ENCODE assay signal across 14 cellular contexts in the genomic region with DNA sequence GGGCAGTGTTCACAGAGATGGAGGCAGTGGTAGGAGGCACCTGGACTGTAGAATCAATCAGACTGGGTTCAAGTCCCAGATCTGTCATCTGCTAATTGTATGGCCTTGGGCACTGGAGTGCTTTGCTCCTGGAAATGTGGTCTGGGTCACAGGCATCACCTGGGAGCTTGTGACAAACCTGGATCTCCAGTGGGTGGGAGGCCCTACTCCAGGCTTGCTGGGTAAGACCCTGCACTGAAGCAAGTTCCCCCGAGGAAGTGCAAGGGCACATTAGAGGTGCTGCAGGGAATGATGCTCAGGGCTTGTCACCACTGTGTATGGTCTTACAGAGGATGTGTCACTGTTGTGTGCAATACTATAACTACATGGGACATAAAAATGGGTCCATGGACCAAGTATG.
DNase-seq lines count a peak whose midpoint lies in the region; ATAC-seq and TF ChIP-seq lines count a peak whose summit lies in the region.
"Had no signal": no experiment of that assay in that cellular context is flagged by ENCODE, and none has a peak within 500 bp of the region (broad histone marks: within the 10 kb centered on the region; RNA-seq: fewer than 3 reads in every experiment).

No MANE protein-coding gene starts in this region.

- H3K27me3 Mint-ChIP-seq in activated CD8-positive, alpha-beta memory T cell treated with anti-CD3 and anti-CD28 coated beads, Interleukin-2, amount 10 ng/mL, durations not matched to agents 7 days and 5 days = no peaks in the 10 kb centered on the region
- H3K27me3 Mint-ChIP-seq in natural killer cell (ENCODE audit: low read depth in 2 of 2) = no peaks in the 10 kb centered on the region
- no peaks in the 10 kb centered on the region for H3K27me3 Mint-ChIP-seq in natural killer cell treated with Interleukin-12 subunit alpha and Interleukin-12 subunit beta and Interleukin-15 and Interleukin-18, amount 100 ng/mL, for 72 hours
- H3K27me3 Mint-ChIP-seq: CD4-positive, CD25-positive, alpha-beta regulatory T cell had no signal

- DNase-seq in activated CD8-positive, alpha-beta memory T cell treated with anti-CD3 and anti-CD28 coated beads for 24 hours = peak; percentile 48
- DNase-seq in activated CD8-positive, alpha-beta memory T cell treated with anti-CD3 and anti-CD28 coated beads, Interleukin-2, amount 10 ng/mL, durations not matched to agents 7 days and 5 days = no peak
- DNase-seq in natural killer cell (no peak), sciatic nerve (ENCODE audit: low spot score) (peak; percentile 15), NCI-H2196 (lab: John Stamatoyannopoulos, UW; ENCODE audit: unreplicated experiment) (no peak), SK-N-DZ (ENCODE audit: low spot score) (no peak), NCI-H69 (lab: John Stamatoyannopoulos, UW) (no peak)
- DNase-seq in natural killer cell treated with Interleukin-12 subunit alpha and Interleukin-12 subunit beta and Interleukin-15 and Interleukin-18, amount 100 ng/mL, for 72 hours (ENCODE audit: low spot score) = no peak
- DNase-seq: ACHN; CD4-positive, CD25-positive, alpha-beta regulatory T cell; DMS53; GF-D8; HCEC 1CT; HFFc6 had no signal

- no peaks in the 10 kb centered on the region for H3K9me3 Mint-ChIP-seq in activated CD8-positive, alpha-beta memory T cell treated with anti-CD3 and anti-CD28 coated beads, Interleukin-2, amount 10 ng/mL, durations not matched to agents 7 days and 5 days (ENCODE audit: low read depth)
- H3K9me3 Mint-ChIP-seq in natural killer cell = no peaks in the 10 kb centered on the region
- no peaks in the 10 kb centered on the region for H3K9me3 Mint-ChIP-seq in natural killer cell treated with Interleukin-12 subunit alpha and Interleukin-12 subunit beta and Interleukin-15 and Interleukin-18, amount 100 ng/mL, for 72 hours
- H3K9me3 Mint-ChIP-seq: CD4-positive, CD25-positive, alpha-beta regulatory T cell; HFFc6 had no signal

- no peak overlapping the region for H3K4me3 Mint-ChIP-seq in activated CD8-positive, alpha-beta memory T cell treated with anti-CD3 and anti-CD28 coated beads, Interleukin-2, amount 10 ng/mL, durations not matched to agents 7 days and 5 days
- no peak overlapping the region for H3K4me3 Mint-ChIP-seq in natural killer cell
- no peak overlapping the region for H3K4me3 Mint-ChIP-seq in natural killer cell treated with Interleukin-12 subunit alpha and Interleukin-12 subunit beta and Interleukin-15 and Interleukin-18, amount 100 ng/mL, for 72 hours
- H3K4me3 Mint-ChIP-seq: HFFc6 had no signal

- no peak for TF ChIP-seq CTCF in natural killer cell (IDR thresholded peaks at IDR 0.05)

- no peak for ATAC-seq in activated CD8-positive, alpha-beta memory T cell treated with anti-CD3 and anti-CD28 coated beads, Interleukin-2, amount 10 ng/mL, durations not matched to agents 7 days and 5 days
- ATAC-seq in natural killer cell = no peak
- no peak for ATAC-seq in natural killer cell treated with Interleukin-12 subunit alpha and Interleukin-12 subunit beta and Interleukin-15 and Interleukin-18, amount 100 ng/mL, for 72 hours
- no peak for ATAC-seq in sciatic nerve

- H3K4me1 Mint-ChIP-seq in activated CD8-positive, alpha-beta memory T cell treated with anti-CD3 and anti-CD28 coated beads, Interleukin-2, amount 10 ng/mL, durations not matched to agents 7 days and 5 days = peaks cover 44% of the 10 kb centered on the region
- peaks cover 60 to 66% of the 10 kb centered on the region in 2 donors for H3K4me1 Mint-ChIP-seq in natural killer cell
- peaks cover 35 to 47% of the 10 kb centered on the region in 2 donors for H3K4me1 Mint-ChIP-seq in natural killer cell treated with Interleukin-12 subunit alpha and Interleukin-12 subunit beta and Interleukin-15 and Interleukin-18, amount 100 ng/mL, for 72 hours (ENCODE audit: low read depth in 2 of 2)

- peaks cover 10% of the 10 kb centered on the region for H3K36me3 Mint-ChIP-seq in activated CD8-positive, alpha-beta memory T cell treated with anti-CD3 and anti-CD28 coated beads, Interleukin-2, amount 10 ng/mL, durations not matched to agents 7 days and 5 days
- H3K36me3 Mint-ChIP-seq in natural killer cell = no peaks in the 10 kb centered on the region
- no peaks in the 10 kb centered on the region for H3K36me3 Mint-ChIP-seq in natural killer cell treated with Interleukin-12 subunit alpha and Interleukin-12 subunit beta and Interleukin-15 and Interleukin-18, amount 100 ng/mL, for 72 hours
- H3K36me3 Mint-ChIP-seq: CD4-positive, CD25-positive, alpha-beta regulatory T cell had no signal

- intact Hi-C loops in natural killer cell (cut with micrococcal nuclease) = no loop called here
- intact Hi-C loops in sciatic nerve (cut with DNase I) = no loop called here

- no peak overlapping the region for H3K27ac Mint-ChIP-seq in activated CD8-positive, alpha-beta memory T cell treated with anti-CD3 and anti-CD28 coated beads, Interleukin-2, amount 10 ng/mL, durations not matched to agents 7 days and 5 days
- peak overlapping the region; percentile 99 to 100 for H3K27ac Mint-ChIP-seq in natural killer cell
- H3K27ac Mint-ChIP-seq in natural killer cell treated with Interleukin-12 subunit alpha and Interleukin-12 subunit beta and Interleukin-15 and Interleukin-18, amount 100 ng/mL, for 72 hours = no peak overlapping the region
- H3K27ac Mint-ChIP-seq: CD4-positive, CD25-positive, alpha-beta regulatory T cell; HFFc6 had no signal

- CTCF ChIA-PET in activated CD8-positive, alpha-beta memory T cell treated with anti-CD3 and anti-CD28 coated beads, Interleukin-2, amount 10 ng/mL, durations not matched to agents 7 days and 5 days (lab: Charles Lee) = interaction anchor here (1.2 kb wide), 1 partner anchor 10 kb away, joined by 4 read pairs; no protein-coding TSS in a partner anchor

Comparison
In these comparisons a context has a peak if more than half of its experiments do, and no peak if none do; other contexts are left out.
1. DNase-seq: peak in activated CD8-positive, alpha-beta memory T cell treated with anti-CD3 and anti-CD28 coated beads for 24 hours (single experiment) and sciatic nerve (single experiment); none in activated CD8-positive, alpha-beta memory T cell treated with anti-CD3 and anti-CD28 coated beads, Interleukin-2, amount 10 ng/mL, durations not matched to agents 7 days and 5 days (single experiment), natural killer cell (single experiment), natural killer cell treated with Interleukin-12 subunit alpha and Interleukin-12 subunit beta and Interleukin-15 and Interleukin-18, amount 100 ng/mL, for 72 hours (single experiment), NCI-H2196 (single experiment), SK-N-DZ (single experiment) and NCI-H69 (single experiment).
2. H3K27ac Mint-ChIP-seq: peak in natural killer cell (2 of 2); none in activated CD8-positive, alpha-beta memory T cell treated with anti-CD3 and anti-CD28 coated beads, Interleukin-2, amount 10 ng/mL, durations not matched to agents 7 days and 5 days (single experiment) and natural killer cell treated with Interleukin-12 subunit alpha and Interleukin-12 subunit beta and Interleukin-15 and Interleukin-18, amount 100 ng/mL, for 72 hours (0 of 2).